Comparison of ENCODE assay signal across 36 cellular contexts in genomic region chr5:20985754-20986153, GRCh38.
"Had no signal": no experiment of that assay in that cellular context is flagged by ENCODE, and none has a peak within 500 bp of the region (broad histone marks: within the 10 kb centered on the region; RNA-seq: fewer than 3 reads in every experiment).

No MANE protein-coding gene starts in this region.

- H3K27ac ChIP-seq: KMS-11 had no signal

- H3K4me2 ChIP-seq: KMS-11 had no signal

- H3K36me3 ChIP-seq: MG63 had no signal

- DNase-seq: Karpas-422, Kasumi-1, KG1, MG63, MM.1S, MV-4-11, NCI-H1048, NCI-H1092, NCI-H1092 treated with DMSO at 0.1 percent for 48 hours, NCI-H1105, NCI-H1105 treated with DMSO at 0.1 percent for 48 hours, NCI-H1417, NCI-H1417 treated with DMSO at 0.1 percent for 48 hours, NCI-H1436, NCI-H1436 treated with DMSO at 0.1 percent for 48 hours, NCI-H146, NCI-H1694, NCI-H1694 treated with DMSO at 0.1 percent for 48 hours, NCI-H187, NCI-H187 treated with DMSO at 0.1 percent for 48 hours, NCI-H1930, NCI-H2029, NCI-H2029 treated with DMSO at 0.1 percent for 48 hours, NCI-H2081, NCI-H2081 treated with DMSO at 0.1 percent for 48 hours, NCI-H2107, NCI-H2171, NCI-H2171 treated with DMSO at 0.1 percent for 48 hours, NCI-H2227 treated with DMSO at 0.1 percent for 48 hours, NCI-H226, NCI-H345, NCI-H446, NCI-H446 treated with DMSO at 0.1 percent for 48 hours, NCI-H510A, NCI-H510A treated with DMSO at 0.1 percent for 48 hours had no signal

- H3K9ac ChIP-seq: KMS-11 had no signal

- H3K4me3 ChIP-seq: MG63 had no signal

- H3K27me3 ChIP-seq: MG63 had no signal
